In the genomic region with DNA sequence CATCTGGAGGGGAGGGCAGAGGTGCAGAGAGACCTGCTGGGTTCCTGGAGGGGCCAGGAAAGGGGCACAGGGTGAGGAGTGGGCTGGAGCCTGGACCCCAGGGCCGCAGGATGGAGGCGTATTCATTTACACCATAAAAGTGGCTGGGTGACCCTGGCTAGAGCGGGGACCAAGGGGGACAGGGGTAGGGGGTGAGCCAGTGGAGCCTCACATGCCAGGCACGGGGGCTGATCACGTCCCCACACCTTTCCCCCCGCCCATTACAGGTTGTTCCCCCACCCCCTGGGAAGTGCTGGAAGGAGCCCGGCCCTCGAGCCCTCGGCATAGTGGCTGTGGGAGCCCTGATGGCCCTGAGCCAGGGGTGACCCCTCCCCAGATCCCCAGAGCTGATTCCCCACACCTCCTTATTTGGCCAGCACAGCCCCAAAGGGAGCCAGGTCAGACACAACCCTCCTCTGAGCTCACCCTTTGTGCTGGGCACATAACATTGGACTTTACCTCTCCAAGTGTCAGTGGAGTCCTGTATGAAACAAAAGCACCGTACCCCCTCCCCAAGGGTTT, we compare ENCODE assay signal across 8 cellular contexts. TPM values are rescaled to one million over a fixed set of nuclear protein-coding genes. Genes with fewer than 3 reads are reported as not detected.
DNase-seq lines count a peak whose midpoint lies in the region; ATAC-seq and TF ChIP-seq lines count a peak whose summit lies in the region.

No MANE protein-coding gene starts in this region.

- DNase-seq in CD14-positive monocyte (ENCODE audit: low spot score), result peak; percentile 46
- DNase-seq in HL-60 (ENCODE audit: low read depth in 1 of 2, low spot score in 1 of 2), result no peak
- DNase-seq in chondrocyte (ENCODE audit: low spot score), result peak; percentile 55
- DNase-seq in natural killer cell, result no peak
- DNase-seq in NCI-H2029 treated with DMSO at 0.1 percent for 48 hours (lab: John Stamatoyannopoulos, UW), result no peak
- DNase-seq in DMS 273 (lab: John Stamatoyannopoulos, UW; ENCODE audit: unreplicated experiment), result no peak

- H3K4me3 ChIP-seq in HL-60 (replicated peaks; ENCODE audit: insufficient read depth, low read length), result peak overlapping the region; percentile 97

- H3K4me1 Mint-ChIP-seq in CD14-positive monocyte, result peaks cover 38% of the 10 kb centered on the region
- H3K4me1 Mint-ChIP-seq in chondrocyte (ENCODE audit: low read depth), result peaks cover 24% of the 10 kb centered on the region
- peaks cover 31 to 46% of the 10 kb centered on the region in 2 donors for H3K4me1 Mint-ChIP-seq in natural killer cell

- peaks cover 12 to 34% of the 10 kb centered on the region in 2 donors for H3K36me3 Mint-ChIP-seq in CD14-positive monocyte
- H3K36me3 Mint-ChIP-seq in chondrocyte (ENCODE audit: low read depth), result no peaks in the 10 kb centered on the region
- H3K36me3 Mint-ChIP-seq in natural killer cell, result no peaks in the 10 kb centered on the region

- peak overlapping the region; percentile 89 to 95 for H3K4me3 Mint-ChIP-seq in CD14-positive monocyte
- peak overlapping the region; percentile 72 for H3K4me3 Mint-ChIP-seq in chondrocyte (ENCODE audit: unreplicated experiment)
- peak overlapping the region; percentile 91 for H3K4me3 Mint-ChIP-seq in natural killer cell

- H3K27ac ChIP-seq in HL-60 (replicated peaks), result peak overlapping the region; percentile 81

- ATAC-seq in natural killer cell (peak in 1 of 3 donors; percentile 5), HG03025 (IDR thresholded peaks at IDR 0.05; ENCODE audit: low FRiP score, unreplicated experiment) (no peak), HG02588 (IDR thresholded peaks at IDR 0.05; ENCODE audit: unreplicated experiment) (no peak)

- peak overlapping the region; percentile 97 to 100 (median 98) for H3K27ac Mint-ChIP-seq in CD14-positive monocyte
- peak overlapping the region; percentile 85 for H3K27ac Mint-ChIP-seq in chondrocyte (ENCODE audit: unreplicated experiment)
- H3K27ac Mint-ChIP-seq in natural killer cell, result peak overlapping the region; percentile 97 to 99

- peaks cover 0 to 3% (median 0%) of the 10 kb centered on the region in 3 donors for H3K27me3 Mint-ChIP-seq in CD14-positive monocyte (ENCODE audit: low read depth in 3 of 3)
- H3K27me3 Mint-ChIP-seq in chondrocyte (ENCODE audit: low read depth), result no peaks in the 10 kb centered on the region
- H3K27me3 Mint-ChIP-seq in natural killer cell (ENCODE audit: low read depth in 2 of 2), result no peaks in the 10 kb centered on the region

- H3K27me3 ChIP-seq in HL-60 (ENCODE audit: insufficient read depth, poor library complexity, severe bottlenecking), result no peaks in the 10 kb centered on the region

- H3K9me3 Mint-ChIP-seq in CD14-positive monocyte (no peaks in the 10 kb centered on the region), chondrocyte (ENCODE audit: low read depth) (no peaks in the 10 kb centered on the region), natural killer cell (no peaks in the 10 kb centered on the region)

- intact Hi-C loops in CD14-positive monocyte (cut with micrococcal nuclease) (loop anchor here (5.0 kb wide), 4 partner anchors 32 to 233 kb away; partner anchors contain the start of genes C11orf24 (in 1 of the 2), CHKA (in 1 of the 2) and UNC93B1 (in 1 of the 2)), natural killer cell (cut with micrococcal nuclease) (loop anchor here (1.0 kb wide), 1 partner anchor 9 kb away; the partner anchor contains the start of gene NDUFS8)

- TF ChIP-seq CTCF in CD14-positive monocyte (IDR thresholded peaks at IDR 0.05) (no peak), HL-60 (IDR thresholded peaks at IDR 0.05; ENCODE audit: insufficient read depth, low read length) (no peak), chondrocyte (IDR thresholded peaks at IDR 0.05) (no peak), natural killer cell (IDR thresholded peaks at IDR 0.05) (no peak)

RNA-seq across cellular contexts. Expression of gene TCIRG1, which starts 0.8 kb away (rescaled TPM):
- 100 to 1,000 TPM; 197 to 225 TPM for polyA plus RNA-seq in CD14-positive monocyte
- total RNA-seq in chondrocyte (52.3 to 73.2 TPM (median 66.5 TPM) in 3 replicates), natural killer cell (100 to 1,000 TPM; 438 to 480 (median 465) TPM)

RNA-seq across cellular contexts. Expression of gene NDUFS8, which starts 9.1 kb away (rescaled TPM):
- 100 to 1,000 TPM; 114 to 141 TPM for polyA plus RNA-seq in CD14-positive monocyte
- total RNA-seq in chondrocyte (140 to 172 TPM (median 143 TPM) in 3 replicates), natural killer cell (10 to 100 TPM; 84.5 to 95.2 (median 90.7) TPM)

RNA-seq across cellular contexts. Expression of gene ALDH3B1, which starts 29.5 kb away (rescaled TPM):
- polyA plus RNA-seq in CD14-positive monocyte, result 10 to 100 TPM; 79.8 to 86.7 TPM
- total RNA-seq in chondrocyte (10.8 to 14.3 TPM (median 13.1 TPM) in 3 replicates), natural killer cell (1 to 10 TPM; 2.4 to 9.0 (median 4.0) TPM)

RNA-seq across cellular contexts. Expression of gene UNC93B1, which starts 35.7 kb away (rescaled TPM):
- 100 to 1,000 TPM; 185 to 220 TPM for polyA plus RNA-seq in CD14-positive monocyte
- total RNA-seq in chondrocyte (14.4 to 16.6 TPM (median 15.9 TPM) in 3 replicates), natural killer cell (10 to 100 TPM; 26.6 to 44.3 (median 39.7) TPM)

Comparison
In these comparisons a context has a peak if more than half of its experiments do, and no peak if none do; other contexts are left out.
1. DNase-seq: peak in CD14-positive monocyte (single experiment) and chondrocyte (single experiment); none in HL-60 (0 of 2), natural killer cell (single experiment), NCI-H2029 treated with DMSO at 0.1 percent for 48 hours (single experiment) and DMS 273 (single experiment).
2. Peak in every context shown above with its lines, with median percentiles within 50 percentile points of each other: H3K27ac Mint-ChIP-seq and H3K4me3 Mint-ChIP-seq.